ENCODE assay signal across 20 cellular contexts in the genomic region with DNA sequence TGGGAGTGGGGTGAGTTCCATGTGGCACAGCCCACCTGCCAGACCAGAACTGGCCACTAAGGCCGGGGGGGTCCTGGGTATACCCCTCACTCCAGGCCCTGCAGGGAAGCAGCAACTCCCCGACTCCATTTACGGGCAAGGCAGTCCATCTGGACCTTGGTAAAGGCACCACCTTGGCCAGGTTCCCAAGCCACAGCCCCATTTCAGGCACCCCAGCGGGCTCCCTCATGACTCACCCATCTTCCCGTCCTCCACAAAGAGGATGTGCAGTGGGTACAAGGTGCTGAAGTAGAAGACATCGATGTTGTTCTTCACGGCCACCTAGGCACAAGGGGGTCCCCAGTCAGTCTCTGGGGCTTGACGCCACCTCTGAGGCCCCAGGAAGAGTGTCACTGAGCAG. TPM values are rescaled to one million over a fixed set of nuclear protein-coding genes. Genes with fewer than 3 reads are reported as not detected.
A peak's percentile ranks its signal among the peaks of the same experiment; 100 is the strongest.
DNase-seq lines count a peak whose midpoint lies in the region; ATAC-seq and TF ChIP-seq lines count a peak whose summit lies in the region.
"Had no signal": no experiment of that assay in that cellular context is flagged by ENCODE, and none has a peak within 500 bp of the region (broad histone marks: within the 10 kb centered on the region; RNA-seq: fewer than 3 reads in every experiment).

No MANE protein-coding gene starts in this region.

- no peak for TF ChIP-seq POLR2A in gastrocnemius medialis (IDR thresholded peaks at IDR 0.05)

- in situ Hi-C loops in gastrocnemius medialis (cut with MboI; ENCODE audit: low sequenced_read_pairs in 4 of 4): no loop called here
- in situ Hi-C loops in ACHN (cut with HindIII; ENCODE audit: low pct_ligation_motif_present, low pct_unique_long_range_greater_than_20kb, low sequenced_read_pairs): no loop called here

- intact Hi-C loops in gastrocnemius medialis (cut with DNase I; ENCODE audit: low total_unique reads): no loop called here

- H3K9me3 Mint-ChIP-seq in activated naive CD4-positive, alpha-beta T cell treated with anti-CD3 and anti-CD28 coated beads, Interleukin-2, amount 10 ng/mL, durations not matched to agents 7 days and 5 days: no peaks in the 10 kb centered on the region
- no peaks in the 10 kb centered on the region for H3K9me3 Mint-ChIP-seq in stimulated activated memory B cell treated with anti-CD40 and anti-IgM and Interleukin-4, amounts not matched to agents 10 μg/mL and 1 μg/mL and 100 μg/mL, for 72 hours
- H3K9me3 Mint-ChIP-seq: activated naive CD4-positive, alpha-beta T cell treated with anti-CD3 and anti-CD28 coated beads for 36 hours; CD4-positive, CD25-positive, alpha-beta regulatory T cell; naive thymus-derived CD8-positive, alpha-beta T cell; T-helper 1 cell treated with Interleukin-12 subunit alpha and Interleukin-12 subunit beta and Interleukin-4 antibody, amounts not matched to agents 30 μg/mL and 1 μg/mL, for 36 hours; type B pancreatic cell had no signal

- peak overlapping the region; percentile 74 to 84 (median 81) for H3K27ac ChIP-seq in gastrocnemius medialis
- H3K27ac ChIP-seq: parathyroid adenoma had no signal

- H3K27ac Mint-ChIP-seq in activated naive CD4-positive, alpha-beta T cell treated with anti-CD3 and anti-CD28 coated beads, Interleukin-2, amount 10 ng/mL, durations not matched to agents 7 days and 5 days: no peak overlapping the region
- H3K27ac Mint-ChIP-seq in stimulated activated memory B cell treated with anti-CD40 and anti-IgM and Interleukin-4, amounts not matched to agents 10 μg/mL and 1 μg/mL and 100 μg/mL, for 72 hours: no peak overlapping the region
- H3K27ac Mint-ChIP-seq: activated naive CD4-positive, alpha-beta T cell treated with anti-CD3 and anti-CD28 coated beads for 36 hours; CD4-positive, CD25-positive, alpha-beta regulatory T cell; naive thymus-derived CD8-positive, alpha-beta T cell; T-helper 1 cell treated with Interleukin-12 subunit alpha and Interleukin-12 subunit beta and Interleukin-4 antibody, amounts not matched to agents 30 μg/mL and 1 μg/mL, for 36 hours; type B pancreatic cell had no signal

- no peak overlapping the region for H3K4me3 ChIP-seq in fibroblast of mammary gland (ENCODE audit: control insufficient read depth, low read depth, low read length)
- H3K4me3 ChIP-seq in gastrocnemius medialis: no peak overlapping the region

- peaks cover 11% of the 10 kb centered on the region for H3K36me3 Mint-ChIP-seq in activated naive CD4-positive, alpha-beta T cell treated with anti-CD3 and anti-CD28 coated beads, Interleukin-2, amount 10 ng/mL, durations not matched to agents 7 days and 5 days
- H3K36me3 Mint-ChIP-seq in stimulated activated memory B cell treated with anti-CD40 and anti-IgM and Interleukin-4, amounts not matched to agents 10 μg/mL and 1 μg/mL and 100 μg/mL, for 72 hours: peaks cover 80% of the 10 kb centered on the region
- H3K36me3 Mint-ChIP-seq: type B pancreatic cell had no signal

- no peak overlapping the region for H3K4me3 Mint-ChIP-seq in activated naive CD4-positive, alpha-beta T cell treated with anti-CD3 and anti-CD28 coated beads, Interleukin-2, amount 10 ng/mL, durations not matched to agents 7 days and 5 days
- H3K4me3 Mint-ChIP-seq in stimulated activated memory B cell treated with anti-CD40 and anti-IgM and Interleukin-4, amounts not matched to agents 10 μg/mL and 1 μg/mL and 100 μg/mL, for 72 hours: no peak overlapping the region
- H3K4me3 Mint-ChIP-seq: activated naive CD4-positive, alpha-beta T cell treated with anti-CD3 and anti-CD28 coated beads for 36 hours; CD4-positive, CD25-positive, alpha-beta regulatory T cell; naive thymus-derived CD8-positive, alpha-beta T cell; T-helper 1 cell treated with Interleukin-12 subunit alpha and Interleukin-12 subunit beta and Interleukin-4 antibody, amounts not matched to agents 30 μg/mL and 1 μg/mL, for 36 hours; type B pancreatic cell had no signal

- no peaks in the 10 kb centered on the region for H3K4me1 Mint-ChIP-seq in activated naive CD4-positive, alpha-beta T cell treated with anti-CD3 and anti-CD28 coated beads, Interleukin-2, amount 10 ng/mL, durations not matched to agents 7 days and 5 days
- H3K4me1 Mint-ChIP-seq in stimulated activated memory B cell treated with anti-CD40 and anti-IgM and Interleukin-4, amounts not matched to agents 10 μg/mL and 1 μg/mL and 100 μg/mL, for 72 hours: no peaks in the 10 kb centered on the region
- H3K4me1 Mint-ChIP-seq: CD4-positive, CD25-positive, alpha-beta regulatory T cell had no signal

- H3K36me3 ChIP-seq in gastrocnemius medialis: peaks cover 0 to 29% of the 10 kb centered on the region in 2 donors

- CTCF ChIA-PET in activated naive CD4-positive, alpha-beta T cell treated with anti-CD3 and anti-CD28 coated beads, Interleukin-2, amount 10 ng/mL, durations not matched to agents 7 days and 5 days (lab: Charles Lee): no interaction called here

- peak; percentile 72 for DNase-seq in EL
- peak; percentile 40 for DNase-seq in RPMI7951 (ENCODE audit: low read depth)
- peak; percentile 34 for DNase-seq in fibroblast of mammary gland (ENCODE audit: low read depth)
- DNase-seq in gastrocnemius medialis: no peak
- no peak for DNase-seq in activated naive CD4-positive, alpha-beta T cell treated with anti-CD3 and anti-CD28 coated beads, Interleukin-2, amount 10 ng/mL, durations not matched to agents 7 days and 5 days
- no peak for DNase-seq in ACHN
- DNase-seq in activated naive CD4-positive, alpha-beta T cell (lab: John Stamatoyannopoulos, UW): no peak
- DNase-seq: activated CD4-positive, alpha-beta T cell treated with anti-CD3 and anti-CD28 coated beads for 48 hours; activated naive CD4-positive, alpha-beta T cell treated with anti-CD3 and anti-CD28 coated beads for 36 hours; activated T-cell treated with anti-CD3 and anti-CD28 coated beads, Interleukin-2, amount 50 U/mL, for 48 hours; CD4-positive, CD25-positive, alpha-beta regulatory T cell; midbrain; naive thymus-derived CD8-positive, alpha-beta T cell; NCI-H1694 treated with DMSO at 0.1 percent for 48 hours; NCI-H526 treated with DMSO at 0.1 percent for 48 hours; stimulated activated CD4-positive, alpha-beta T cell treated with anti-CD3 and anti-CD28 coated beads, Interleukin-15, amount 100 ng/mL, for 24 hours had no signal

- H3K27me3 ChIP-seq in gastrocnemius medialis: no peaks in the 10 kb centered on the region

- ATAC-seq in gastrocnemius medialis: no peak
- ATAC-seq in stimulated activated memory B cell treated with anti-CD40 and anti-IgM and Interleukin-4, amounts not matched to agents 10 μg/mL and 1 μg/mL and 100 μg/mL, for 72 hours: no peak
- ATAC-seq: naive thymus-derived CD8-positive, alpha-beta T cell had no signal

- H3K9me3 ChIP-seq in gastrocnemius medialis: no peaks in the 10 kb centered on the region

- H3K4me1 ChIP-seq in gastrocnemius medialis: peaks cover 45 to 49% of the 10 kb centered on the region in 2 donors
- H3K4me1 ChIP-seq: parathyroid adenoma had no signal

- no peak for TF ChIP-seq CTCF in fibroblast of mammary gland (conservative IDR thresholded peaks at IDR 0.05; ENCODE audit: control insufficient read depth, insufficient read depth, low read depth, low read length)
- no peak for TF ChIP-seq CTCF in gastrocnemius medialis (IDR thresholded peaks at IDR 0.05 in 4 of 5, conservative IDR thresholded peaks at IDR 0.05 in 1 of 5)

- no peaks in the 10 kb centered on the region for H3K27me3 Mint-ChIP-seq in activated naive CD4-positive, alpha-beta T cell treated with anti-CD3 and anti-CD28 coated beads, Interleukin-2, amount 10 ng/mL, durations not matched to agents 7 days and 5 days
- no peaks in the 10 kb centered on the region for H3K27me3 Mint-ChIP-seq in stimulated activated memory B cell treated with anti-CD40 and anti-IgM and Interleukin-4, amounts not matched to agents 10 μg/mL and 1 μg/mL and 100 μg/mL, for 72 hours
- H3K27me3 Mint-ChIP-seq: CD4-positive, CD25-positive, alpha-beta regulatory T cell; naive thymus-derived CD8-positive, alpha-beta T cell; type B pancreatic cell had no signal

RNA-seq across cellular contexts. Expression of gene RASL10A, which starts 15.7 kb away (rescaled TPM):
- total RNA-seq in RPMI7951 (2014; rRNA removed; shearing (Covaris generic)): 0.24 TPM in 1 of 2 replicates, not detected in the other
- total RNA-seq in gastrocnemius medialis: 1 to 10 TPM in 1 of 4 donors, under 1 TPM in 1, not detected in 2; 0.13 to 1.2 TPM
- total RNA-seq: activated naive CD4-positive, alpha-beta T cell treated with anti-CD3 and anti-CD28 coated beads for 36 hours; CD4-positive, CD25-positive, alpha-beta regulatory T cell had no signal

RNA-seq across cellular contexts. Expression of gene GAS2L1, which starts 24.8 kb away (rescaled TPM):
- total RNA-seq in RPMI7951 (2014; rRNA removed; shearing (Covaris generic)): 10.9 and 17.1 TPM in 2 replicates
- total RNA-seq in gastrocnemius medialis: 10 to 100 TPM in 1 of 4 donors, 1 to 10 TPM in 3; 4.8 to 23.0 (median 6.6) TPM
- total RNA-seq: naive thymus-derived CD8-positive, alpha-beta T cell had no signal

RNA-seq across cellular contexts. Expression of gene AP1B1, which starts 57.2 kb away (rescaled TPM):
- total RNA-seq in RPMI7951 (2014; rRNA removed; shearing (Covaris generic)): 40.3 and 48.8 TPM in 2 replicates
- 10 to 100 TPM; 26.5 to 44.6 (median 37.3) TPM for total RNA-seq in gastrocnemius medialis

Comparison
In these comparisons a context has a peak if more than half of its experiments do, and no peak if none do; other contexts are left out.
1. DNase-seq: peak in EL (single experiment), RPMI7951 (single experiment) and fibroblast of mammary gland (single experiment); none in gastrocnemius medialis (0 of 2), activated naive CD4-positive, alpha-beta T cell treated with anti-CD3 and anti-CD28 coated beads, Interleukin-2, amount 10 ng/mL, durations not matched to agents 7 days and 5 days (single experiment), ACHN (single experiment) and activated naive CD4-positive, alpha-beta T cell (0 of 4).